Comparison of ENCODE assay signal across 1 cellular context in genomic region chr16:85395207-85395912, GRCh38.
TF ChIP-seq lines count a peak whose summit lies in the region.

No MANE protein-coding gene starts in this region.

TF ChIP-seq in K562, 482 proteins besides CTCF, POLR2A, EP300 and RAD21 (continued from another document):
- TF ChIP-seq ZFP91 (CRISPR knock-in tag; IDR thresholded peaks at IDR 0.05) (no peak), RBM39 (optimal IDR thresholded peaks at IDR 0.05; ENCODE audit: low read depth, low read length) (no peak), ZFP30 (CRISPR knock-in tag; IDR thresholded peaks at IDR 0.05; ENCODE audit: borderline replicate concordance) (no peak), JUND (IDR thresholded peaks at IDR 0.05; ENCODE audit: borderline replicate concordance, low read depth, low read length) (peak; percentile 35; the same call in 1 of the 2 replicates), JUND (tag; IDR thresholded peaks at IDR 0.05; ENCODE audit: borderline replicate concordance, low read depth, low read length) (no peak), TAF9B (IDR thresholded peaks at IDR 0.05; ENCODE audit: partially characterized antibody) (no peak), BHLHE40 (IDR thresholded peaks at IDR 0.05; ENCODE audit: low read length) (peak; percentile 18; the same call in 1 of the 2 replicates), HNRNPK (IDR thresholded peaks at IDR 0.05; ENCODE audit: low read depth, low read length, poor library complexity, severe bottlenecking) (no peak), ZBTB7A (IDR thresholded peaks at IDR 0.05; ENCODE audit: borderline replicate concordance, control insufficient read depth, low read depth, low read length) (peak; percentile 38; the same call in 1 of the 2 replicates), E2F8 (IDR thresholded peaks at IDR 0.05; ENCODE audit: low read depth, partially characterized antibody) (no peak), ELF2 (CRISPR knock-in tag; IDR thresholded peaks at IDR 0.05) (no peak), GATAD2B (IDR thresholded peaks at IDR 0.05; ENCODE audit: borderline replicate concordance) (no peak), RBM25 (IDR thresholded peaks at IDR 0.05; ENCODE audit: low read depth, low read length, severe bottlenecking) (no peak), PCBP1 (IDR thresholded peaks at IDR 0.05; ENCODE audit: low read depth, low read length, poor library complexity, severe bottlenecking) (no peak), PYGO2 (tag; IDR thresholded peaks at IDR 0.05) (no peak), MXD1 (CRISPR knock-in tag; IDR thresholded peaks at IDR 0.05; ENCODE audit: borderline replicate concordance, poor library complexity, severe bottlenecking) (no peak), ZC3H8 (IDR thresholded peaks at IDR 0.05) (no peak), CEBPG (CRISPR knock-in tag; IDR thresholded peaks at IDR 0.05) (no peak), CEBPG (tag; conservative IDR thresholded peaks at IDR 0.05 in 1 of 2, IDR thresholded peaks at IDR 0.05 in 1 of 2) (no peak), CREB5 (CRISPR knock-in tag; IDR thresholded peaks at IDR 0.05) (no peak), CHD2 (IDR thresholded peaks at IDR 0.05; ENCODE audit: low read depth, low read length) (no peak), IRF1 (CRISPR knock-in tag; IDR thresholded peaks at IDR 0.05; ENCODE audit: borderline replicate concordance) (no peak), MAX (CRISPR knock-in tag; IDR thresholded peaks at IDR 0.05) (0 out of 2 replicates have a peak, but pooled peaks have one; percentile 26), ZNF668 (CRISPR knock-in tag; IDR thresholded peaks at IDR 0.05) (no peak), ZMIZ1 (IDR thresholded peaks at IDR 0.05; ENCODE audit: low read depth in 2 of 2, low read length in 2 of 2) (no peak), ZNF316 (IDR thresholded peaks at IDR 0.05) (no peak), ZNF436 (CRISPR knock-in tag; IDR thresholded peaks at IDR 0.05) (no peak), ZNF165 (CRISPR knock-in tag; IDR thresholded peaks at IDR 0.05; ENCODE audit: borderline replicate concordance) (no peak), DLX4 (CRISPR knock-in tag; IDR thresholded peaks at IDR 0.05) (no peak), ZNF717 (CRISPR knock-in tag; IDR thresholded peaks at IDR 0.05) (no peak), BCL6 (CRISPR knock-in tag; IDR thresholded peaks at IDR 0.05) (no peak), ZNF184 (CRISPR knock-in tag; IDR thresholded peaks at IDR 0.05) (no peak), SMARCE1 (IDR thresholded peaks at IDR 0.05) (no peak), GTF2F1 (IDR thresholded peaks at IDR 0.05; ENCODE audit: low read depth, low read length) (no peak), CSDE1 (IDR thresholded peaks at IDR 0.05) (no peak), C11orf30 (IDR thresholded peaks at IDR 0.05; ENCODE audit: low read depth) (no peak), HMG20B (CRISPR knock-in tag; IDR thresholded peaks at IDR 0.05) (no peak), PKNOX1 (IDR thresholded peaks at IDR 0.05) (peak; percentile 81), ATF1 (CRISPR knock-in tag; IDR thresholded peaks at IDR 0.05) (no peak), ATF1 (tag; IDR thresholded peaks at IDR 0.05) (no peak), MTA3 (IDR thresholded peaks at IDR 0.05; ENCODE audit: borderline replicate concordance) (no peak), RNF219 (CRISPR knock-in tag; IDR thresholded peaks at IDR 0.05) (no peak), ZNF785 (CRISPR knock-in tag; IDR thresholded peaks at IDR 0.05) (no peak), PBX2 (CRISPR knock-in tag; IDR thresholded peaks at IDR 0.05; ENCODE audit: low read depth) (no peak), PBX2 (tag; conservative IDR thresholded peaks at IDR 0.05; ENCODE audit: low read depth) (peak; percentile 66), YY1 (IDR thresholded peaks at IDR 0.05; ENCODE audit: borderline replicate concordance in 1 of 3, control insufficient read depth in 1 of 3, extremely low read depth in 1 of 3, insufficient read depth in 3 of 3, insufficient read length in 1 of 3, insufficient replicate concordance in 2 of 3, low read depth in 1 of 3, low read length in 2 of 3) (no peak), HIVEP1 (CRISPR knock-in tag; IDR thresholded peaks at IDR 0.05) (no peak), FOXK2 (conservative IDR thresholded peaks at IDR 0.05 in 1 of 2, IDR thresholded peaks at IDR 0.05 in 1 of 2; ENCODE audit: low read depth in 2 of 2) (no peak), YBX1 (IDR thresholded peaks at IDR 0.05) (no peak), PURB (CRISPR knock-in tag; IDR thresholded peaks at IDR 0.05; ENCODE audit: low read depth) (no peak), ZNF780A (CRISPR knock-in tag; IDR thresholded peaks at IDR 0.05) (no peak)
